18 cellular contexts compared by ENCODE assay signal in the genomic region with DNA sequence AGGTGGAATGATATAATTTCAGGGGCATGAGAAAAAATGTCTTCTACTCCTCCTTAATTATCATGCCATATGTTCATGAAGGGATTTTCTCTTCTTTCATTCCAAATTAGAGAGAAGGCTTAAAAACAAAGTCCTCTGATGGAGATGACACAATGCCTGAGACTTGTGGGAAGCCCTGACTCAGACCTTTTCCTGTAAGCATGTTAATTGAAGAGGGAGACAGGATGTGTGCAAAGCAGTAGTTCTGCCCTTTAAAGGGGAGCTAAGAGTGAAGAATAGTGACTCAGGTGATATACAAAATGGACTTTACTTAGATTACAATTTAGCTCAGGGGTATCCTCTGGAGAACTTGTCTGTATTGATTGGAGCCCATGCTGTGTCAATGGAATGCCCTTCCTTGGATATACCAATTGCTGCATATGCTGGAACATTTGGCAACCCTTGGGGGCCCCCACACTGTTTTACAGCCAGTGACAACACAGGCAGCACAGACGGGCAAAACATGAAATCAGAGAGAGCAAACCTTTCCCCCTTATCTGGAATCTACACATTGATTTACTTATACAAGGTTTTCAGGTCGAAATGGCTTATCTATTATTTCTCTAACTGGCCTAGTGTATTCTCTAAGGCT.
DNase-seq lines count a peak whose midpoint lies in the region; ATAC-seq, FAIRE-seq and TF ChIP-seq lines count a peak whose summit lies in the region.
"Had no signal": no experiment of that assay in that cellular context is flagged by ENCODE, and none has a peak within 500 bp of the region (broad histone marks: within the 10 kb centered on the region; RNA-seq: fewer than 3 reads in every experiment).

No MANE protein-coding gene starts in this region.

- CTCF ChIA-PET in activated naive CD4-positive, alpha-beta T cell treated with anti-CD3 and anti-CD28 coated beads for 36 hours (lab: Charles Lee), result no interaction called here

- H3K36me3 ChIP-seq in iPS DF 6.9 (ENCODE audit: control insufficient read depth, insufficient read depth, low read length) (no peaks in the 10 kb centered on the region), neural progenitor cell (no peaks in the 10 kb centered on the region)
- H3K36me3 ChIP-seq: pancreas had no signal

- H3K4me1 Mint-ChIP-seq in activated naive CD4-positive, alpha-beta T cell treated with anti-CD3 and anti-CD28 coated beads for 36 hours (ENCODE audit: low read depth), result no peaks in the 10 kb centered on the region
- no peaks in the 10 kb centered on the region for H3K4me1 Mint-ChIP-seq in neural progenitor cell
- H3K4me1 Mint-ChIP-seq: activated CD4-positive, alpha-beta T cell treated with anti-CD3 and anti-CD28 coated beads, Interleukin-2, amount 10 ng/mL, durations not matched to agents 24 days and 14 days; activated naive CD8-positive, alpha-beta T cell treated with anti-CD3 and anti-CD28 coated beads, Interleukin-2, amount 50 U/mL, for 24 hours; immature natural killer cell had no signal

- DNase-seq in activated naive CD4-positive, alpha-beta T cell treated with anti-CD3 and anti-CD28 coated beads for 36 hours, result peak; percentile 4
- no peak for DNase-seq in activated naive CD4-positive, alpha-beta T cell treated with Interleukin-2 at 50 U/mL for 16 hours
- DNase-seq in astrocyte of the hippocampus (ENCODE audit: low read depth, low spot score) (peak; percentile 30), iPS DF 6.9 (ENCODE audit: low read depth, low spot score) (peak; percentile 13), urothelium cell line (ENCODE audit: low spot score) (peak; percentile 36), NOMO-1 treated with dmso at 0.1 percent for 144 hours (lab: John Stamatoyannopoulos, UW; ENCODE audit: unreplicated experiment) (no peak), omental fat pad (ENCODE audit: low spot score) (no peak), neural progenitor cell (ENCODE audit: low spot score) (no peak)
- DNase-seq: activated CD4-positive, alpha-beta T cell treated with anti-CD3 and anti-CD28 coated beads, Interleukin-2, amount 10 ng/mL, durations not matched to agents 24 days and 14 days; activated naive CD8-positive, alpha-beta T cell treated with anti-CD3 and anti-CD28 coated beads, Interleukin-2, amount 50 U/mL, for 24 hours; activated T-cell treated with anti-CD3 and anti-CD28 coated beads, Interleukin-2, amount 50 U/mL, for 1 hour; CD8-positive, alpha-beta T cell; GF-D8; immature natural killer cell; NCI-H1105 treated with DMSO at 0.1 percent for 48 hours; pancreas had no signal

- no peak overlapping the region for H3K9ac ChIP-seq in neural progenitor cell

- no peak for ATAC-seq in omental fat pad (ENCODE audit: low FRiP score)
- ATAC-seq: activated naive CD8-positive, alpha-beta T cell treated with anti-CD3 and anti-CD28 coated beads, Interleukin-2, amount 50 U/mL, for 24 hours; CD8-positive, alpha-beta T cell; pancreas had no signal

- no peaks in the 10 kb centered on the region for H3K9me3 ChIP-seq in iPS DF 6.9 (ENCODE audit: control insufficient read depth, insufficient read depth, low read length)
- H3K9me3 ChIP-seq in neural progenitor cell (ENCODE audit: low read depth), result no peaks in the 10 kb centered on the region
- H3K9me3 ChIP-seq: pancreas had no signal

- no peaks in the 10 kb centered on the region for H3F3A ChIP-seq in neural progenitor cell (ENCODE audit: low read depth)

- TF ChIP-seq CTCF in omental fat pad (IDR thresholded peaks at IDR 0.05) (no peak), neural progenitor cell (IDR thresholded peaks at IDR 0.05) (no peak)

- WGBS in iPS DF 6.9 (ENCODE audit: insufficient coverage, insufficient read length), result no CpG with 5 or more reads among the region's 2 CpGs

- intact Hi-C loops in activated naive CD4-positive, alpha-beta T cell treated with anti-CD3 and anti-CD28 coated beads for 36 hours (cut with micrococcal nuclease), result no loop called here

- no peaks in the 10 kb centered on the region for H3K36me3 Mint-ChIP-seq in activated naive CD4-positive, alpha-beta T cell treated with anti-CD3 and anti-CD28 coated beads for 36 hours (ENCODE audit: low read depth)
- no peaks in the 10 kb centered on the region for H3K36me3 Mint-ChIP-seq in neural progenitor cell
- H3K36me3 Mint-ChIP-seq: CD8-positive, alpha-beta T cell had no signal

- FAIRE-seq in urothelium cell line (lab: Jason Lieb, UNC), result no peak
- FAIRE-seq: GM19239, pancreas had no signal

- H3K4me1 ChIP-seq in iPS DF 6.9 (ENCODE audit: control insufficient read depth, insufficient read depth, low read length) (no peaks in the 10 kb centered on the region; the same call in 1 of the 2 replicates), neural progenitor cell (no peaks in the 10 kb centered on the region)
- H3K4me1 ChIP-seq: pancreas had no signal

- no peak overlapping the region for H3K4me3 Mint-ChIP-seq in activated naive CD4-positive, alpha-beta T cell treated with anti-CD3 and anti-CD28 coated beads for 36 hours
- no peak overlapping the region for H3K4me3 Mint-ChIP-seq in neural progenitor cell
- H3K4me3 Mint-ChIP-seq: activated CD4-positive, alpha-beta T cell treated with anti-CD3 and anti-CD28 coated beads, Interleukin-2, amount 10 ng/mL, durations not matched to agents 24 days and 14 days; activated naive CD8-positive, alpha-beta T cell treated with anti-CD3 and anti-CD28 coated beads, Interleukin-2, amount 50 U/mL, for 24 hours; CD8-positive, alpha-beta T cell; dendritic cell treated with granulocyte-macrophage colony-stimulating factor and Interleukin-4, amounts not matched to agents 40 ng/mL and 50 ng/mL, for 4 days; immature natural killer cell had no signal

- no peaks in the 10 kb centered on the region for H3K27me3 ChIP-seq in iPS DF 6.9 (ENCODE audit: control insufficient read depth, insufficient read depth, low read length)
- H3K27me3 ChIP-seq in neural progenitor cell, result no peaks in the 10 kb centered on the region
- H3K27me3 ChIP-seq: pancreas had no signal

- H4K20me1 ChIP-seq in neural progenitor cell (ENCODE audit: low read depth), result no peaks in the 10 kb centered on the region

- no peaks in the 10 kb centered on the region for H3K27me3 Mint-ChIP-seq in activated naive CD4-positive, alpha-beta T cell treated with anti-CD3 and anti-CD28 coated beads for 36 hours (ENCODE audit: low read depth)
- no peaks in the 10 kb centered on the region for H3K27me3 Mint-ChIP-seq in neural progenitor cell (ENCODE audit: insufficient read depth, low read depth)
- H3K27me3 Mint-ChIP-seq: activated CD4-positive, alpha-beta T cell treated with anti-CD3 and anti-CD28 coated beads, Interleukin-2, amount 10 ng/mL, durations not matched to agents 24 days and 14 days; activated naive CD8-positive, alpha-beta T cell treated with anti-CD3 and anti-CD28 coated beads, Interleukin-2, amount 50 U/mL, for 24 hours; dendritic cell treated with granulocyte-macrophage colony-stimulating factor and Interleukin-4, amounts not matched to agents 40 ng/mL and 50 ng/mL, for 4 days had no signal

- H3K4me3 ChIP-seq in iPS DF 6.9 (ENCODE audit: low read length), result no peak overlapping the region
- no peak overlapping the region for H3K4me3 ChIP-seq in neural progenitor cell
- H3K4me3 ChIP-seq: pancreas had no signal

- H3K9me3 Mint-ChIP-seq in activated naive CD4-positive, alpha-beta T cell treated with anti-CD3 and anti-CD28 coated beads for 36 hours, result peaks cover 9% of the 10 kb centered on the region
- H3K9me3 Mint-ChIP-seq in neural progenitor cell, result no peaks in the 10 kb centered on the region
- H3K9me3 Mint-ChIP-seq: dendritic cell treated with granulocyte-macrophage colony-stimulating factor and Interleukin-4, amounts not matched to agents 40 ng/mL and 50 ng/mL, for 4 days had no signal

- H3K27ac Mint-ChIP-seq in activated naive CD4-positive, alpha-beta T cell treated with anti-CD3 and anti-CD28 coated beads for 36 hours, result no peak overlapping the region
- no peak overlapping the region for H3K27ac Mint-ChIP-seq in neural progenitor cell
- H3K27ac Mint-ChIP-seq: activated CD4-positive, alpha-beta T cell treated with anti-CD3 and anti-CD28 coated beads, Interleukin-2, amount 10 ng/mL, durations not matched to agents 24 days and 14 days; activated naive CD8-positive, alpha-beta T cell treated with anti-CD3 and anti-CD28 coated beads, Interleukin-2, amount 50 U/mL, for 24 hours; CD8-positive, alpha-beta T cell; dendritic cell treated with granulocyte-macrophage colony-stimulating factor and Interleukin-4, amounts not matched to agents 40 ng/mL and 50 ng/mL, for 4 days; immature natural killer cell had no signal

- no peaks in the 10 kb centered on the region for H3K79me2 ChIP-seq in neural progenitor cell (ENCODE audit: low read depth)

- H2AFZ ChIP-seq in neural progenitor cell (replicated peaks), result no peak overlapping the region

- H3K27ac ChIP-seq in iPS DF 6.9 (ENCODE audit: low read length), result no peak overlapping the region
- no peak overlapping the region for H3K27ac ChIP-seq in neural progenitor cell
- H3K27ac ChIP-seq: pancreas had no signal

- no peak overlapping the region for H3K4me2 ChIP-seq in neural progenitor cell

Comparison
In these comparisons a context has a peak if more than half of its experiments do, and no peak if none do; other contexts are left out.
1. DNase-seq: peak in activated naive CD4-positive, alpha-beta T cell treated with anti-CD3 and anti-CD28 coated beads for 36 hours (single experiment), astrocyte of the hippocampus (single experiment), iPS DF 6.9 (single experiment) and urothelium cell line (single experiment); none in activated naive CD4-positive, alpha-beta T cell treated with Interleukin-2 at 50 U/mL for 16 hours (single experiment), NOMO-1 treated with dmso at 0.1 percent for 144 hours (single experiment), omental fat pad (single experiment) and neural progenitor cell (single experiment).